ENCODE assay signal across 32 cellular contexts in the genomic region with DNA sequence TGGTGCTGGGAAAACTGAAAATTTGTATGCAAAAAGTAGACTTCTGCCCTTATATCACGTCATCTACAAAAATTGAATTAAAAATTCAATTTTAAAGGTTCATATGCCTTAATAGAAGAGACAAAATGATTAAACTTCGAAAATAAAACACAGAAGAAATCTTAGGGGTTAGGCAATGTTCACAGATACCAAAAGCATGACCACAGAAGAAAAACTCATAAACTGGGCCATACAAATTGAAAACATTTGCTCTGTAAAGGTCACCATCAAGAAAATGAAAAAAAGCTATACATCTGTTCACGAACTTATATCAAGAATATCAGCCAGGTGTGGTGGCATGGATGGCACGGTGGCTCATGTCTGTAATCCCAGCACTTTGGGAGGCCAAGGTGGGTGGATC.
"Had no signal": no experiment of that assay in that cellular context is flagged by ENCODE, and none has a peak within 500 bp of the region (broad histone marks: within the 10 kb centered on the region; RNA-seq: fewer than 3 reads in every experiment).

No MANE protein-coding gene starts in this region.

- H3K27ac ChIP-seq: body of pancreas, esophagus muscularis mucosa, heart left ventricle, WERI-Rb-1 had no signal

- ATAC-seq: activated CD4-positive, CD25-positive, alpha-beta regulatory T cell treated with anti-CD3 and anti-CD28 coated beads, Interleukin-2, amount 50 U/mL, for 24 hours; activated CD8-positive, alpha-beta T cell treated with anti-CD3 and anti-CD28 coated beads for 36 hours; activated naive CD4-positive, alpha-beta T cell treated with anti-CD3 and anti-CD28 coated beads, Interleukin-2, amount 50 U/mL, for 72 hours; activated T-cell treated with anti-CD3 and anti-CD28 coated beads, Interleukin-2, amount 50 U/mL, for 4 hours; activated T-helper 17 cell treated with anti-CD3 and anti-CD28 coated beads, Interleukin-2, amount 50 U/mL, for 72 hours; body of pancreas; effector memory CD8-positive, alpha-beta T cell; heart left ventricle; T-helper 17 cell had no signal

- H3K4me3 ChIP-seq: body of pancreas, esophagus muscularis mucosa, heart left ventricle had no signal

- H3K9me3 ChIP-seq: body of pancreas, esophagus muscularis mucosa had no signal

- H3K27me3 ChIP-seq: body of pancreas, esophagus muscularis mucosa, heart left ventricle had no signal

- FAIRE-seq: colon, frontal cortex had no signal

- DNase-seq: activated B cell treated with CpG ODN at 0.5 μM for 24 hours; activated CD4-positive, alpha-beta T cell treated with anti-CD3 and anti-CD28 coated beads for 48 hours; activated CD4-positive, alpha-beta T cell treated with anti-CD3 and anti-CD28 coated beads, Interleukin-2, amount 50 U/mL, for 1 hour; activated CD4-positive, alpha-beta T cell treated with anti-CD3 and anti-CD28 coated beads, Interleukin-2, amount 50 U/mL, for 48 hours; activated CD8-positive, alpha-beta memory T cell treated with anti-CD3 and anti-CD28 coated beads for 24 hours; activated CD8-positive, alpha-beta T cell treated with anti-CD3 and anti-CD28 coated beads for 36 hours; activated effector memory CD4-positive, alpha-beta T cell treated with Interleukin-2 at 50 U/mL for 16 hours; activated naive CD4-positive, alpha-beta T cell treated with anti-CD3 and anti-CD28 coated beads for 36 hours; activated naive CD8-positive, alpha-beta T cell treated with anti-CD3 and anti-CD28 coated beads, Interleukin-2, amount 10 ng/mL, durations not matched to agents 7 days and 5 days; activated T-cell treated with anti-CD3 and anti-CD28 coated beads, Interleukin-2, amount 50 U/mL, for 4 hours; amygdala; aorta; body of pancreas; caudate nucleus; cortex of kidney; dermis blood vessel endothelial cell; effector CD4-positive, alpha-beta T cell; effector memory CD8-positive, alpha-beta T cell; erythroblast; glutamatergic neuron; heart left ventricle; hypothalamus; T-helper 1 cell; T-helper 17 cell; T1000; WERI-Rb-1 had no signal

- H3K4me1 ChIP-seq: body of pancreas, esophagus muscularis mucosa, heart left ventricle had no signal
